18 cellular contexts compared by ENCODE assay signal in the genomic region with DNA sequence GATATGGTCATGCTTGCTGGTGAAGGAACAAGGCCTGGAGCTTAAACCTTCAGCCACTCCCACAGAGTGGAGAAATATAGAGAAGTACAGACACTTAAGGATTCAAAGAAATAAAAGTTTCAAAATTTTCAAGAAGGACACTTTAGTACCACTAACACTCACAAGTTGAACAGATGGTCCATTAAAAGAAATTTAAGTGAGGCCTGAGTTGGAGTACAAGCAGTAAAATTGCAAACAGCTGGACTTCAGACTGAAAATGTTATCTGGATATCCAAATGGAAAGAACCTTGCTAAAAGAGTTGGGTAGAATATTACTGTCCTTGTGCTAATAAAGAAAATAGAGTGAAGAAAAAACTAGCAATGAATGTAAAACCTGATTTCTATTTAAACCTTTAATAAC.
DNase-seq lines count a peak whose midpoint lies in the region; TF ChIP-seq lines count a peak whose summit lies in the region.
"Had no signal": no experiment of that assay in that cellular context is flagged by ENCODE, and none has a peak within 500 bp of the region (broad histone marks: within the 10 kb centered on the region; RNA-seq: fewer than 3 reads in every experiment).

No MANE protein-coding gene starts in this region.

- no peaks in the 10 kb centered on the region for H3K27me3 Mint-ChIP-seq in MCF 10A (ENCODE audit: insufficient read depth, unreplicated experiment)
- H3K27me3 Mint-ChIP-seq: CD4-positive, CD25-positive, alpha-beta regulatory T cell had no signal

- intact Hi-C loops in MCF 10A (cut with micrococcal nuclease): loop anchor here (10.0 kb wide), 1 partner anchor 806 kb away; no protein-coding TSS in a partner anchor

- CTCF ChIA-PET in MCF 10A (lab: Yijun Ruan, JAX): no interaction called here

- no peak overlapping the region for H3K27ac ChIP-seq in parathyroid adenoma
- H3K27ac ChIP-seq: 22Rv1, BLaER1 had no signal

- no peaks in the 10 kb centered on the region for H3K27me3 ChIP-seq in parathyroid adenoma (ENCODE audit: control insufficient read depth, insufficient read depth, low read length)
- H3K27me3 ChIP-seq: BLaER1 had no signal

- H3K36me3 ChIP-seq in parathyroid adenoma (ENCODE audit: control insufficient read depth, insufficient read depth, low read length): no peaks in the 10 kb centered on the region
- H3K36me3 ChIP-seq: BLaER1, HAP-1 had no signal

- DNase-seq in AG10803 (ENCODE audit: low read depth) (peak; percentile 16), NCI-H69 (lab: John Stamatoyannopoulos, UW) (peak; percentile 22), epidermal melanocyte (ENCODE audit: insufficient read length, low spot score) (peak; percentile 25), MCF 10A (ENCODE audit: unreplicated experiment) (no peak), C1 segment of cervical spinal cord (lab: John Stamatoyannopoulos, UW) (no peak), hepatic stellate cell (ENCODE audit: low spot score) (no peak)
- DNase-seq: AML-193; Calu3; CD4-positive, CD25-positive, alpha-beta regulatory T cell; DMS153; DMS79 treated with DMSO at 0.1 percent for 48 hours; GDM1; HFFc6 had no signal

- no peaks in the 10 kb centered on the region for H3K36me3 Mint-ChIP-seq in MCF 10A (ENCODE audit: insufficient read depth, unreplicated experiment)
- H3K36me3 Mint-ChIP-seq: CD4-positive, CD25-positive, alpha-beta regulatory T cell; IgD-negative memory B cell had no signal

- POLR2A ChIA-PET in MCF 10A (lab: Yijun Ruan, JAX): no interaction called here

- peaks cover 7% of the 10 kb centered on the region for H3K9me3 Mint-ChIP-seq in MCF 10A (ENCODE audit: unreplicated experiment)
- H3K9me3 Mint-ChIP-seq: HFFc6 had no signal

- H3K79me2 ChIP-seq in parathyroid adenoma: no peaks in the 10 kb centered on the region

- H3K4me2 ChIP-seq in parathyroid adenoma (ENCODE audit: low read length): no peak overlapping the region
- H3K4me2 ChIP-seq: BLaER1 had no signal

- no peak overlapping the region for H3K27ac Mint-ChIP-seq in MCF 10A (ENCODE audit: low read depth, unreplicated experiment)
- H3K27ac Mint-ChIP-seq: CD4-positive, CD25-positive, alpha-beta regulatory T cell; HFFc6; IgD-negative memory B cell had no signal

- H3K4me1 ChIP-seq in parathyroid adenoma: peaks cover 4% of the 10 kb centered on the region
- H3K4me1 ChIP-seq: BLaER1, HAP-1 had no signal

- no TSS peak for BruUV-seq in MCF 10A (replicated peaks; lab: Mats Ljungman, UMichigan)

- no peak for TF ChIP-seq CTCF in AG10803 (conservative IDR thresholded peaks at IDR 0.05; ENCODE audit: low read length)
- TF ChIP-seq CTCF in parathyroid adenoma (IDR thresholded peaks at IDR 0.05): no peak
- no peak for TF ChIP-seq CTCF in MCF 10A (IDR thresholded peaks at IDR 0.05; ENCODE audit: unreplicated experiment)

- peak overlapping the region; percentile 47 for H2AFZ ChIP-seq in parathyroid adenoma

- no peak overlapping the region for H3K9ac ChIP-seq in parathyroid adenoma
- H3K9ac ChIP-seq: BLaER1 had no signal

- H3K9me3 ChIP-seq in parathyroid adenoma (ENCODE audit: control insufficient read depth, low read length): no peaks in the 10 kb centered on the region
- H3K9me3 ChIP-seq: HAP-1 had no signal

- H3K4me3 ChIP-seq in AG10803 (ENCODE audit: low read length): no peak overlapping the region
- H3K4me3 ChIP-seq in parathyroid adenoma (ENCODE audit: low read depth, low read length): no peak overlapping the region
- H3K4me3 ChIP-seq: BLaER1, HAP-1 had no signal

- no peaks in the 10 kb centered on the region for H3K4me1 Mint-ChIP-seq in MCF 10A (ENCODE audit: insufficient read depth, unreplicated experiment)
- H3K4me1 Mint-ChIP-seq: CD4-positive, CD25-positive, alpha-beta regulatory T cell had no signal

- H3K4me3 Mint-ChIP-seq in MCF 10A (ENCODE audit: unreplicated experiment): no peak overlapping the region
- H3K4me3 Mint-ChIP-seq: CD4-positive, CD25-positive, alpha-beta regulatory T cell; HFFc6; IgD-negative memory B cell had no signal

Comparison
In these comparisons a context has a peak if more than half of its experiments do, and no peak if none do; other contexts are left out.
1. DNase-seq: peak in AG10803 (single experiment), NCI-H69 (single experiment) and epidermal melanocyte (single experiment); none in MCF 10A (single experiment), C1 segment of cervical spinal cord (0 of 14) and hepatic stellate cell (single experiment).